26 cellular contexts compared by ENCODE assay signal in the genomic region with DNA sequence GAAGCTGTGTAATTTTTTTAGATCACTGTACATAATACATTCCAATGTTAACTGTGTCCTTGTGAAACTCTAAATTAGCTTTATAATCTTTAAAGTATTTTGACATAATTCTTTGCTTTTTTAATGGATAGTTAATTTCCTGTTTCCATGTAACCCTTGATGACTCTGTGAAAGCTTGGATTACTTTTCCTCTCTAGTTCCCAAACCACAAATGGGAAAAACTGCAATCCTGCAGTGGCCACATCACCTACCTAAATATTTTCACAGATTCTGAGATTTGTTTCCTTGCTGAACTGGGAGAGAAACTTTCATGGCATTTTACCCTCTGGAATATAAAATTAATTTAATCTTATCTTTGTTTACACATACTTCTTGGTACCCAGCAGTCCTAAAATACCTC.
"Had no signal": no experiment of that assay in that cellular context is flagged by ENCODE, and none has a peak within 500 bp of the region (broad histone marks: within the 10 kb centered on the region; RNA-seq: fewer than 3 reads in every experiment).

No MANE protein-coding gene starts in this region.

- H3K9me3 ChIP-seq: mucosa of descending colon, ovary, prostate gland, suprapubic skin, thoracic aorta, tibial artery, upper lobe of right lung had no signal

- H3K4me1 ChIP-seq: prostate gland, tibial artery, upper lobe of right lung had no signal

- H3K27me3 Mint-ChIP-seq: natural killer cell treated with Interleukin-12 subunit alpha and Interleukin-12 subunit beta and Interleukin-15 and Interleukin-18, amount 100 ng/mL, for 72 hours had no signal

- H3K4me1 Mint-ChIP-seq: naive thymus-derived CD4-positive, alpha-beta T cell had no signal

- H3K4me3 ChIP-seq: left ventricle myocardium inferior, lung, mucosa of descending colon, ovary, prostate gland, skin epidermis, suprapubic skin, thoracic aorta, tibial artery, upper lobe of right lung had no signal

- H3K36me3 Mint-ChIP-seq: naive thymus-derived CD4-positive, alpha-beta T cell; natural killer cell treated with Interleukin-12 subunit alpha and Interleukin-12 subunit beta and Interleukin-15 and Interleukin-18, amount 100 ng/mL, for 72 hours had no signal

- ATAC-seq: mucosa of descending colon; naive thymus-derived CD4-positive, alpha-beta T cell; natural killer cell treated with Interleukin-12 subunit alpha and Interleukin-12 subunit beta and Interleukin-15 and Interleukin-18, amount 100 ng/mL, for 72 hours; right cardiac atrium; sciatic nerve; upper lobe of right lung had no signal

- H3K27me3 ChIP-seq: ovary, suprapubic skin, tibial artery, upper lobe of right lung had no signal

- H3K27ac Mint-ChIP-seq: naive thymus-derived CD4-positive, alpha-beta T cell; natural killer cell treated with Interleukin-12 subunit alpha and Interleukin-12 subunit beta and Interleukin-15 and Interleukin-18, amount 100 ng/mL, for 72 hours; stimulated activated naive CD8-positive, alpha-beta T cell treated with anti-CD3 and anti-CD28 coated beads, Interleukin-15, Interleukin-2, amounts not matched to agents 100 ng/mL and 50 ng/mL, for 24 hours had no signal

- H3K27ac ChIP-seq: ovary, prostate gland, suprapubic skin, thoracic aorta, tibial artery, upper lobe of right lung had no signal

- H3K36me3 ChIP-seq: left ventricle myocardium inferior, ovary, prostate gland, suprapubic skin, thoracic aorta, tibial artery, upper lobe of right lung had no signal

- H3K4me3 Mint-ChIP-seq: naive thymus-derived CD4-positive, alpha-beta T cell; natural killer cell treated with Interleukin-12 subunit alpha and Interleukin-12 subunit beta and Interleukin-15 and Interleukin-18, amount 100 ng/mL, for 72 hours; stimulated activated naive CD8-positive, alpha-beta T cell treated with anti-CD3 and anti-CD28 coated beads, Interleukin-15, Interleukin-2, amounts not matched to agents 100 ng/mL and 50 ng/mL, for 24 hours had no signal

- H3K9me3 Mint-ChIP-seq: natural killer cell treated with Interleukin-12 subunit alpha and Interleukin-12 subunit beta and Interleukin-15 and Interleukin-18, amount 100 ng/mL, for 72 hours; stimulated activated naive CD8-positive, alpha-beta T cell treated with anti-CD3 and anti-CD28 coated beads, Interleukin-15, Interleukin-2, amounts not matched to agents 100 ng/mL and 50 ng/mL, for 24 hours had no signal

- DNase-seq: hypothalamus; islet precursor cell; left ventricle myocardium inferior; midbrain; mucosa of descending colon; naive thymus-derived CD4-positive, alpha-beta T cell; ovary; posterior cingulate gyrus; retina; right cardiac atrium; stimulated activated CD4-positive, alpha-beta T cell treated with anti-CD3 and anti-CD28 coated beads, Interleukin-12 subunit alpha, Interleukin-12 subunit beta, amount 100 ng/mL, for 4 hours; stimulated activated CD4-positive, alpha-beta T cell treated with anti-CD3 and anti-CD28 coated beads, Interleukin-15, amount 100 ng/mL, for 24 hours; stimulated activated CD4-positive, alpha-beta T cell treated with anti-CD3 and anti-CD28 coated beads, Interleukin-2, amount 100 ng/mL, for 24 hours; stimulated activated CD4-positive, alpha-beta T cell treated with anti-CD3 and anti-CD28 coated beads, Interleukin-4, amount 100 ng/mL, for 1 hour; stimulated activated naive CD4-positive, alpha-beta T cell; tibial artery; trophoblast cell; upper lobe of right lung had no signal
